18 cellular contexts compared by ENCODE assay signal in genomic region chr11:115642660-115643059, GRCh38.
A peak's percentile ranks its signal among the peaks of the same experiment; 100 is the strongest.
DNase-seq lines count a peak whose midpoint lies in the region; TF ChIP-seq lines count a peak whose summit lies in the region.
"Had no signal": no experiment of that assay in that cellular context is flagged by ENCODE, and none has a peak within 500 bp of the region (broad histone marks: within the 10 kb centered on the region; RNA-seq: fewer than 3 reads in every experiment).

No MANE protein-coding gene starts in this region.

- H3K27me3 Mint-ChIP-seq in neural progenitor cell (ENCODE audit: insufficient read depth, low read depth): peaks cover 13% of the 10 kb centered on the region

- peak; percentile 54 for DNase-seq in NCI-H510A treated with DMSO at 0.1 percent for 48 hours (lab: John Stamatoyannopoulos, UW)
- no peak for DNase-seq in NCI-H510A (lab: John Stamatoyannopoulos, UW)
- DNase-seq in WERI-Rb-1: peak; percentile 55
- no peak for DNase-seq in neural progenitor cell (ENCODE audit: low spot score)
- DNase-seq in dedifferentiated amniotic fluid mesenchymal stem cell (ENCODE audit: extremely low spot score): no peak
- no peak for DNase-seq in NCI-H1694 (lab: John Stamatoyannopoulos, UW)
- DNase-seq in activated naive CD4-positive, alpha-beta T cell treated with Interleukin-2 at 50 U/mL for 16 hours: no peak
- DNase-seq: AML-193; Calu3; CD8-positive, alpha-beta T cell; DMS79; Kasumi-1; NCI-H1436; NCI-H2081 treated with DMSO at 0.1 percent for 48 hours; NCI-H774; OCI-M1; SW 1271 had no signal

- H3K4me3 ChIP-seq in HEK293 (ENCODE audit: low read depth, low read length): no peak overlapping the region
- no peak overlapping the region for H3K4me3 ChIP-seq in WERI-Rb-1 (ENCODE audit: low read depth, low read length)
- H3K4me3 ChIP-seq in neural progenitor cell: no peak overlapping the region

- H3K9me3 ChIP-seq in HEK293 (ENCODE audit: control insufficient read depth, insufficient read depth, low read depth, low read length) (no peaks in the 10 kb centered on the region), WERI-Rb-1 (ENCODE audit: severe bottlenecking) (no peaks in the 10 kb centered on the region), neural progenitor cell (ENCODE audit: low read depth) (no peaks in the 10 kb centered on the region)

- H3K4me1 ChIP-seq in HEK293 (ENCODE audit: control insufficient read depth, insufficient read depth, low read length) (no peaks in the 10 kb centered on the region), neural progenitor cell (peaks cover 26% of the 10 kb centered on the region)

- no peak overlapping the region for H3K9ac ChIP-seq in neural progenitor cell

- peak overlapping the region; percentile 62 for H3K27ac Mint-ChIP-seq in neural progenitor cell
- H3K27ac Mint-ChIP-seq: CD8-positive, alpha-beta T cell had no signal

- H3K4me1 Mint-ChIP-seq in neural progenitor cell: peaks cover 53% of the 10 kb centered on the region

- H3K27ac ChIP-seq in HEK293 (ENCODE audit: extremely low read depth, low read depth, low read length): no peak overlapping the region
- H3K27ac ChIP-seq in WERI-Rb-1: no peak overlapping the region
- no peak overlapping the region for H3K27ac ChIP-seq in neural progenitor cell

- CTCF ChIA-PET in HEK293 (lab: Yijun Ruan, JAX): interaction anchor here (0.7 to 1.4 kb wide), 2 partner anchors 30 to 355 kb away, joined by 3 to 4 read pairs; no protein-coding TSS in a partner anchor

- H3K36me3 Mint-ChIP-seq in neural progenitor cell: no peaks in the 10 kb centered on the region
- H3K36me3 Mint-ChIP-seq: CD8-positive, alpha-beta T cell had no signal

- peaks cover 7% of the 10 kb centered on the region for H3K9me3 Mint-ChIP-seq in neural progenitor cell
- H3K9me3 Mint-ChIP-seq: CD8-positive, alpha-beta T cell had no signal

- H3K27me3 ChIP-seq in WERI-Rb-1 (ENCODE audit: insufficient read depth, low read depth, severe bottlenecking) (peaks cover 56% of the 10 kb centered on the region), neural progenitor cell (no peaks in the 10 kb centered on the region)

- H3K4me2 ChIP-seq in neural progenitor cell: no peak overlapping the region

- H3F3A ChIP-seq in neural progenitor cell (ENCODE audit: low read depth): peaks cover 22% of the 10 kb centered on the region

- H3K79me2 ChIP-seq in neural progenitor cell (ENCODE audit: low read depth): no peaks in the 10 kb centered on the region

- no peak for TF ChIP-seq CTCF in HEK293 (tag by site-specific recombination; IDR thresholded peaks at IDR 0.05)
- no peak for TF ChIP-seq CTCF in WERI-Rb-1 (IDR thresholded peaks at IDR 0.05; ENCODE audit: low read depth, low read length)
- no peak for TF ChIP-seq CTCF in neural progenitor cell (IDR thresholded peaks at IDR 0.05)

- POLR2A ChIA-PET in HEK293 (lab: Yijun Ruan, JAX): interaction anchor here (1.0 to 1.1 kb wide), 2 partner anchors 20 to 138 kb away, joined by 3 read pairs; partner anchors contain the start of gene CADM1

- peak overlapping the region; percentile 24 for H3K4me3 Mint-ChIP-seq in neural progenitor cell
- H3K4me3 Mint-ChIP-seq: CD8-positive, alpha-beta T cell had no signal

- H3K36me3 ChIP-seq in HEK293 (ENCODE audit: control insufficient read depth in 2 of 2, insufficient read depth in 1 of 2, low read length in 2 of 2): no peaks in the 10 kb centered on the region
- H3K36me3 ChIP-seq in WERI-Rb-1: no peaks in the 10 kb centered on the region
- no peaks in the 10 kb centered on the region for H3K36me3 ChIP-seq in neural progenitor cell

- H4K20me1 ChIP-seq in neural progenitor cell (ENCODE audit: low read depth): no peaks in the 10 kb centered on the region

- H2AFZ ChIP-seq in neural progenitor cell (replicated peaks): no peak overlapping the region

TF ChIP-seq in HEK293, 187 proteins besides CTCF, POLR2A, EP300 and RAD21:
- TF ChIP-seq ZNF785 (tag by site-specific recombination; IDR thresholded peaks at IDR 0.05): no peak
- TF ChIP-seq ZNF146 (tag by site-specific recombination; IDR thresholded peaks at IDR 0.05): no peak
- no peak for TF ChIP-seq ZNF18 (tag by site-specific recombination; IDR thresholded peaks at IDR 0.05)
- no peak for TF ChIP-seq PRDM1 (tag by site-specific recombination; IDR thresholded peaks at IDR 0.05)
- 0 out of 2 replicates have a peak, but pooled peaks have one; percentile 13 for TF ChIP-seq ZNF600 (tag by site-specific recombination; IDR thresholded peaks at IDR 0.05)

Comparison
In these comparisons a context has a peak if more than half of its experiments do, and no peak if none do; other contexts are left out.
1. DNase-seq: peak in NCI-H510A treated with DMSO at 0.1 percent for 48 hours (single experiment) and WERI-Rb-1 (single experiment); none in NCI-H510A (single experiment), neural progenitor cell (single experiment), dedifferentiated amniotic fluid mesenchymal stem cell (single experiment), NCI-H1694 (single experiment) and activated naive CD4-positive, alpha-beta T cell treated with Interleukin-2 at 50 U/mL for 16 hours (single experiment).